Comparison of ENCODE assay signal across 11 cellular contexts in the genomic region with DNA sequence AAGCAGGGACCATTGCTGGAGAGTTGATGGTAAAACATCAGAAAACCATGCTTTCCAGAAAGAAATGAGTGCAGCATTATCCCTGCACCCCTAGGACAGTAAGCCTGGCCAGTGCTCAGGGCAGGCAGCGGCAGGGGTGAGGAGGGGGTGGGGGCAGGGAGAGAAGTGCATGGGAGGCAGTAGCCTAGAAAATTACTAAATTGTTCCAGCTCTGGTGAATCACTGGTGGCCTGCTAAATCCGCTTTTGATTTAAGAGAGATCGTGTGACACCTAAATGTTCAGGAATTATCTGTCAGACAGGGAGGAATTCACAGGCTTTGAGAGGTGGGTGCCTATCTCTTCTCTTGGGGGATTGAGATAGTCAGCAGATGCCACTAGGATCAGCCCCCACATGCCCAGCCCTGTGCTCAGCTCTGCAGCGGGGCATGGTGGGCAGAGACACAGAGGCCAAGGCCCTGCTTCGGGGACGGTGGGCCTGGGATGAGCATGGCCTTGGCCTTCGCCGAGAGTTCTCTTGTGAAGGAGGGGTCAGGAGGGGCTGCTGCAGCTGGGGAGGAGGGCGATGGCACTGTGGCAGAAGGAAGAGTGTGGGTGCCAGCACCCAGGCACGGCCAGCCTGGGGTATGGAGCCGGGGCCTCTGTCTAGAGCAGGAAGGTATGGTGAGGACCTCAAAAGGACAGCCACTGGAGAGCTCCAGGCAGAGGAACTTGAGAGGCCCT. TPM values are rescaled to one million over a fixed set of nuclear protein-coding genes. Genes with fewer than 3 reads are reported as not detected.
DNase-seq lines count a peak whose midpoint lies in the region; ATAC-seq and TF ChIP-seq lines count a peak whose summit lies in the region.
"Had no signal": no experiment of that assay in that cellular context is flagged by ENCODE, and none has a peak within 500 bp of the region (broad histone marks: within the 10 kb centered on the region; RNA-seq: fewer than 3 reads in every experiment).

No MANE protein-coding gene starts in this region.

- no peaks in the 10 kb centered on the region for H3K36me3 Mint-ChIP-seq in nephron (ENCODE audit: low read depth)
- H3K36me3 Mint-ChIP-seq in activated naive CD8-positive, alpha-beta T cell treated with anti-CD3 and anti-CD28 coated beads, Interleukin-2, amount 50 U/mL, for 24 hours (ENCODE audit: low read depth): no peaks in the 10 kb centered on the region

- ATAC-seq in heart left ventricle (no peak), left cardiac atrium (no peak), GM19035 (IDR thresholded peaks at IDR 0.05; ENCODE audit: unreplicated experiment) (no peak)
- no peak for ATAC-seq in activated naive CD8-positive, alpha-beta T cell treated with anti-CD3 and anti-CD28 coated beads, Interleukin-2, amount 50 U/mL, for 24 hours

- peaks cover 25% of the 10 kb centered on the region for H3K4me1 Mint-ChIP-seq in nephron
- H3K4me1 Mint-ChIP-seq in activated naive CD8-positive, alpha-beta T cell treated with anti-CD3 and anti-CD28 coated beads, Interleukin-2, amount 50 U/mL, for 24 hours: no peaks in the 10 kb centered on the region

- H3K4me3 ChIP-seq in heart left ventricle (no peak overlapping the region), vagina (no peak overlapping the region)

- peaks cover 8% of the 10 kb centered on the region for H3K27me3 Mint-ChIP-seq in nephron (ENCODE audit: low read depth)
- H3K27me3 Mint-ChIP-seq in activated naive CD8-positive, alpha-beta T cell treated with anti-CD3 and anti-CD28 coated beads, Interleukin-2, amount 50 U/mL, for 24 hours: no peaks in the 10 kb centered on the region
- H3K27me3 Mint-ChIP-seq: activated CD4-positive, alpha-beta T cell treated with anti-CD3 and anti-CD28 coated beads, Interleukin-2, amount 10 ng/mL, durations not matched to agents 7 days and 5 days had no signal

- no peaks in the 10 kb centered on the region for H3K9me3 Mint-ChIP-seq in nephron
- H3K9me3 Mint-ChIP-seq in activated naive CD8-positive, alpha-beta T cell treated with anti-CD3 and anti-CD28 coated beads, Interleukin-2, amount 50 U/mL, for 24 hours: no peaks in the 10 kb centered on the region
- H3K9me3 Mint-ChIP-seq: activated CD4-positive, alpha-beta T cell treated with anti-CD3 and anti-CD28 coated beads, Interleukin-2, amount 10 ng/mL, durations not matched to agents 7 days and 5 days had no signal

- H3K27me3 ChIP-seq in heart left ventricle: no peaks in the 10 kb centered on the region
- no peaks in the 10 kb centered on the region for H3K27me3 ChIP-seq in vagina

- H3K4me1 ChIP-seq in heart left ventricle (peaks cover 9 to 73% (median 62%) of the 10 kb centered on the region in 12 donors), vagina (peaks cover 50% of the 10 kb centered on the region)

- TF ChIP-seq CTCF in heart left ventricle (IDR thresholded peaks at IDR 0.05): no peak
- TF ChIP-seq CTCF in nephron (IDR thresholded peaks at IDR 0.05; ENCODE audit: unreplicated experiment in 3 of 3): no peak
- no peak for TF ChIP-seq CTCF in vagina (IDR thresholded peaks at IDR 0.05)

- H3K36me3 ChIP-seq in heart left ventricle (no peaks in the 10 kb centered on the region), vagina (no peaks in the 10 kb centered on the region)

- WGBS in heart left ventricle, 4 donors: 90 to 95% (median 94%) methylated on average over 11 of the region's 11 CpGs

- H3K27ac ChIP-seq in heart left ventricle: peak overlapping the region in 11 of 12 donors; percentile 32 to 72 (median 64)
- H3K27ac ChIP-seq in vagina: peak overlapping the region; percentile 40

- intact Hi-C loops in heart left ventricle (cut with DNase I) (loop anchor here in 2 of 10 donors (5.0 kb wide), 2 partner anchors 34 to 89 kb away; no protein-coding TSS in a partner anchor), left cardiac atrium (cut with DNase I) (no loop called here), vagina (cut with DNase I) (no loop called here)

- H3K4me3 Mint-ChIP-seq in nephron: no peak overlapping the region
- H3K4me3 Mint-ChIP-seq in activated naive CD8-positive, alpha-beta T cell treated with anti-CD3 and anti-CD28 coated beads, Interleukin-2, amount 50 U/mL, for 24 hours: no peak overlapping the region
- H3K4me3 Mint-ChIP-seq: activated CD4-positive, alpha-beta T cell treated with anti-CD3 and anti-CD28 coated beads, Interleukin-2, amount 10 ng/mL, durations not matched to agents 7 days and 5 days had no signal

- DNase-seq in heart left ventricle: no peak
- no peak for DNase-seq in left cardiac atrium
- DNase-seq in dedifferentiated amniotic fluid mesenchymal stem cell (ENCODE audit: extremely low spot score): peak; percentile 18
- DNase-seq in vagina (ENCODE audit: extremely low spot score in 2 of 2): no peak
- DNase-seq in activated naive CD8-positive, alpha-beta T cell treated with anti-CD3 and anti-CD28 coated beads, Interleukin-2, amount 50 U/mL, for 24 hours: no peak
- DNase-seq in DMS79 (lab: John Stamatoyannopoulos, UW): no peak
- DNase-seq: activated CD4-positive, alpha-beta T cell treated with anti-CD3 and anti-CD28 coated beads, Interleukin-2, amount 10 ng/mL, durations not matched to agents 7 days and 5 days; NCI-H2107; retina had no signal

- TF ChIP-seq POLR2A in heart left ventricle (IDR thresholded peaks at IDR 0.05): no peak
- no peak for TF ChIP-seq POLR2A in vagina (IDR thresholded peaks at IDR 0.05)

- H3K27ac Mint-ChIP-seq in nephron: peak overlapping the region; percentile 41 to 72 (median 50)
- no peak overlapping the region for H3K27ac Mint-ChIP-seq in activated naive CD8-positive, alpha-beta T cell treated with anti-CD3 and anti-CD28 coated beads, Interleukin-2, amount 50 U/mL, for 24 hours
- H3K27ac Mint-ChIP-seq: activated CD4-positive, alpha-beta T cell treated with anti-CD3 and anti-CD28 coated beads, Interleukin-2, amount 10 ng/mL, durations not matched to agents 7 days and 5 days had no signal

- H3K9me3 ChIP-seq in heart left ventricle: no peaks in the 10 kb centered on the region
- no peaks in the 10 kb centered on the region for H3K9me3 ChIP-seq in vagina

RNA-seq across cellular contexts. Expression of gene AQP1, which starts 5.0 kb away (rescaled TPM):
- total RNA-seq in heart left ventricle (100 to 1,000 TPM; 113 to 420 (median 206) TPM), left cardiac atrium (100 to 1,000 TPM; 244 to 352 TPM), vagina (243 TPM)
- 100 to 1,000 TPM; 220 to 256 TPM for polyA plus RNA-seq in heart left ventricle

RNA-seq across cellular contexts. Expression of gene GHRHR, which starts 57.1 kb away (rescaled TPM):
- total RNA-seq in heart left ventricle: not detected
- not detected for polyA plus RNA-seq in heart left ventricle
- not detected for total RNA-seq in left cardiac atrium
- total RNA-seq in vagina: not detected
- total RNA-seq: activated CD4-positive, alpha-beta T cell treated with anti-CD3 and anti-CD28 coated beads, Interleukin-2, amount 10 ng/mL, durations not matched to agents 7 days and 5 days had no signal
